Comparison of ENCODE assay signal across 7 cellular contexts in genomic region chr19:49739098-49739497, GRCh38. TPM values are rescaled to one million over a fixed set of nuclear protein-coding genes. Genes with fewer than 3 reads are reported as not detected.
"Had no signal": no experiment of that assay in that cellular context is flagged by ENCODE, and none has a peak within 500 bp of the region (broad histone marks: within the 10 kb centered on the region; RNA-seq: fewer than 3 reads in every experiment).

No MANE protein-coding gene starts in this region.

- H3K27ac Mint-ChIP-seq: GM23338, H9, IgD-negative memory B cell had no signal

- ATAC-seq: GM23338, HepG2 had no signal

- H3K4me1 Mint-ChIP-seq: GM23338, H9 had no signal

- H3K9me3 Mint-ChIP-seq: GM23338, H9 had no signal

- DNase-seq: H9, HCEC 1CT had no signal

- H3K27me3 Mint-ChIP-seq: IgD-negative memory B cell had no signal

- H3K4me3 Mint-ChIP-seq: GM23338, H9, IgD-negative memory B cell had no signal

RNA-seq across cellular contexts. Expression of gene TSKS, which starts 24.0 kb away (rescaled TPM):
- total RNA-seq: GM23338, H1, HepG2, HT-29 had no signal

RNA-seq across cellular contexts. Expression of gene CPT1C, which starts 48.2 kb away (rescaled TPM):
- total RNA-seq: HepG2 had no signal
